Comparison of ENCODE assay signal across 20 cellular contexts in the genomic region with DNA sequence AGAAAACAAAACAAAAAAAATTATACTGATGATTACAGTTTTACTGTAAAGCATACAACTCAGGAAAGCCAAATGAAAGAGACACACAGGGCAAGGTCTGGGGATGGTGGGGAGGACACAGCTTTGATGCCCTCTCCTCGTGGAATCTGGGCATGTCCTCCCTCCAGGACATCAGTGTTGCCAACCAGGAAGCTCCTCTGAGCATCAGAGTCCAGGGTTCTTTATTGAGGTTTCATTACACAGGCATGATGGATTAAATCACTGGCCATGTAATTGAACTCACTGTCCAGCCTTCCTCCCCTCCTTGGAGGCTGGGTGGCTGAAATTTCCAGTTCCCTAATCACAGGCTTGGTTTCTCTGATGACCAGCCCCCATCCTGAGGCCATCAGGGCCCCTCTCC.
DNase-seq lines count a peak whose midpoint lies in the region; ATAC-seq and TF ChIP-seq lines count a peak whose summit lies in the region.
"Had no signal": no experiment of that assay in that cellular context is flagged by ENCODE, and none has a peak within 500 bp of the region (broad histone marks: within the 10 kb centered on the region; RNA-seq: fewer than 3 reads in every experiment).

No MANE protein-coding gene starts in this region.

- peak; percentile 87 for ATAC-seq in left colon
- peak; percentile 80 for ATAC-seq in mucosa of descending colon
- ATAC-seq: A549; CD8-positive, alpha-beta T cell had no signal

- H3K9me3 Mint-ChIP-seq in osteocyte (ENCODE audit: unreplicated experiment), result no peaks in the 10 kb centered on the region
- H3K9me3 Mint-ChIP-seq: CD4-positive, alpha-beta T cell; CD8-positive, alpha-beta T cell had no signal

- intact Hi-C loops in left colon (cut with DNase I, micrococcal nuclease), result no loop called here
- intact Hi-C loops in mucosa of descending colon (cut with DNase I, micrococcal nuclease), result no loop called here

- no peaks in the 10 kb centered on the region for H3K36me3 Mint-ChIP-seq in osteocyte (ENCODE audit: unreplicated experiment)
- H3K36me3 Mint-ChIP-seq: CD8-positive, alpha-beta T cell had no signal

- H3K4me1 ChIP-seq in HEK293 (ENCODE audit: control insufficient read depth, insufficient read depth, low read length) (peaks cover 7% of the 10 kb centered on the region; the same call in 1 of the 2 replicates), mucosa of descending colon (ENCODE audit: low read depth) (no peaks in the 10 kb centered on the region)
- H3K4me1 ChIP-seq: A549, Caco-2 had no signal

- TF ChIP-seq CTCF in HEK293 (tag by site-specific recombination; IDR thresholded peaks at IDR 0.05) (no peak), mucosa of descending colon (IDR thresholded peaks at IDR 0.05) (no peak), osteocyte (IDR thresholded peaks at IDR 0.05) (no peak)

- H3K4me3 ChIP-seq in HEK293 (ENCODE audit: low read depth, low read length), result no peak overlapping the region
- no peak overlapping the region for H3K4me3 ChIP-seq in mucosa of descending colon
- H3K4me3 ChIP-seq: A549; BLaER1 treated with 17β-estradiol and CSF1 and Interleukin-3, amounts not matched to agents 10 nM and 100 nM had no signal

- no peak overlapping the region for H3K27ac ChIP-seq in HEK293 (ENCODE audit: extremely low read depth, low read depth, low read length)
- H3K27ac ChIP-seq: 22Rv1; A549; BLaER1 treated with 17β-estradiol and CSF1 and Interleukin-3, amounts not matched to agents 10 nM and 100 nM; C4-2B had no signal

- H3K36me3 ChIP-seq in HEK293 (ENCODE audit: control insufficient read depth in 2 of 2, insufficient read depth in 1 of 2, low read length in 2 of 2), result no peaks in the 10 kb centered on the region
- H3K36me3 ChIP-seq in mucosa of descending colon (ENCODE audit: low read depth), result no peaks in the 10 kb centered on the region
- H3K36me3 ChIP-seq: BLaER1 treated with 17β-estradiol and CSF1 and Interleukin-3, amounts not matched to agents 10 nM and 100 nM had no signal

- CTCF ChIA-PET in HEK293 (lab: Yijun Ruan, JAX), result interaction anchor here (0.7 to 1.1 kb wide), 3 partner anchors 33 to 97 kb away, joined by 3 to 8 read pairs (median 4); no protein-coding TSS in a partner anchor

- H3K9me3 ChIP-seq in HEK293 (ENCODE audit: control insufficient read depth, insufficient read depth, low read depth, low read length), result no peaks in the 10 kb centered on the region
- H3K9me3 ChIP-seq in mucosa of descending colon, result no peaks in the 10 kb centered on the region
- H3K9me3 ChIP-seq: A549; BLaER1 treated with 17β-estradiol and CSF1 and Interleukin-3, amounts not matched to agents 10 nM and 100 nM; Caco-2 had no signal

- no peaks in the 10 kb centered on the region for H3K4me1 Mint-ChIP-seq in osteocyte (ENCODE audit: unreplicated experiment)
- H3K4me1 Mint-ChIP-seq: B cell had no signal

- DNase-seq in left colon (no peak), mucosa of descending colon (no peak), osteocyte (ENCODE audit: extremely low spot score, unreplicated experiment) (peak; percentile 17), NCI-H446 (lab: John Stamatoyannopoulos, UW) (no peak), NCI-H2196 (lab: John Stamatoyannopoulos, UW; ENCODE audit: unreplicated experiment) (no peak), NCI-H1417 (lab: John Stamatoyannopoulos, UW) (no peak), ureter (ENCODE audit: low spot score) (no peak)
- DNase-seq: AML-193; Caco-2; Calu3; CD4-positive, alpha-beta T cell; CD8-positive, alpha-beta T cell; DMS79 treated with DMSO at 0.1 percent for 48 hours; GF-D8 had no signal

- H3K27me3 Mint-ChIP-seq in osteocyte (ENCODE audit: unreplicated experiment), result peaks cover 34% of the 10 kb centered on the region
- H3K27me3 Mint-ChIP-seq: CD4-positive, alpha-beta T cell had no signal

- no peak overlapping the region for H3K27ac Mint-ChIP-seq in osteocyte (ENCODE audit: unreplicated experiment)
- H3K27ac Mint-ChIP-seq: B cell; CD4-positive, alpha-beta T cell; CD8-positive, alpha-beta T cell had no signal

- no peak overlapping the region for H3K4me3 Mint-ChIP-seq in osteocyte (ENCODE audit: unreplicated experiment)
- H3K4me3 Mint-ChIP-seq: B cell; CD4-positive, alpha-beta T cell; CD8-positive, alpha-beta T cell had no signal

- POLR2A ChIA-PET in HEK293 (lab: Yijun Ruan, JAX), result no interaction called here

TF ChIP-seq in HEK293, 187 proteins besides CTCF, POLR2A, EP300 and RAD21:
- TF ChIP-seq GLIS1 (tag by site-specific recombination; IDR thresholded peaks at IDR 0.05), result no peak
- TF ChIP-seq, protein P1, sequence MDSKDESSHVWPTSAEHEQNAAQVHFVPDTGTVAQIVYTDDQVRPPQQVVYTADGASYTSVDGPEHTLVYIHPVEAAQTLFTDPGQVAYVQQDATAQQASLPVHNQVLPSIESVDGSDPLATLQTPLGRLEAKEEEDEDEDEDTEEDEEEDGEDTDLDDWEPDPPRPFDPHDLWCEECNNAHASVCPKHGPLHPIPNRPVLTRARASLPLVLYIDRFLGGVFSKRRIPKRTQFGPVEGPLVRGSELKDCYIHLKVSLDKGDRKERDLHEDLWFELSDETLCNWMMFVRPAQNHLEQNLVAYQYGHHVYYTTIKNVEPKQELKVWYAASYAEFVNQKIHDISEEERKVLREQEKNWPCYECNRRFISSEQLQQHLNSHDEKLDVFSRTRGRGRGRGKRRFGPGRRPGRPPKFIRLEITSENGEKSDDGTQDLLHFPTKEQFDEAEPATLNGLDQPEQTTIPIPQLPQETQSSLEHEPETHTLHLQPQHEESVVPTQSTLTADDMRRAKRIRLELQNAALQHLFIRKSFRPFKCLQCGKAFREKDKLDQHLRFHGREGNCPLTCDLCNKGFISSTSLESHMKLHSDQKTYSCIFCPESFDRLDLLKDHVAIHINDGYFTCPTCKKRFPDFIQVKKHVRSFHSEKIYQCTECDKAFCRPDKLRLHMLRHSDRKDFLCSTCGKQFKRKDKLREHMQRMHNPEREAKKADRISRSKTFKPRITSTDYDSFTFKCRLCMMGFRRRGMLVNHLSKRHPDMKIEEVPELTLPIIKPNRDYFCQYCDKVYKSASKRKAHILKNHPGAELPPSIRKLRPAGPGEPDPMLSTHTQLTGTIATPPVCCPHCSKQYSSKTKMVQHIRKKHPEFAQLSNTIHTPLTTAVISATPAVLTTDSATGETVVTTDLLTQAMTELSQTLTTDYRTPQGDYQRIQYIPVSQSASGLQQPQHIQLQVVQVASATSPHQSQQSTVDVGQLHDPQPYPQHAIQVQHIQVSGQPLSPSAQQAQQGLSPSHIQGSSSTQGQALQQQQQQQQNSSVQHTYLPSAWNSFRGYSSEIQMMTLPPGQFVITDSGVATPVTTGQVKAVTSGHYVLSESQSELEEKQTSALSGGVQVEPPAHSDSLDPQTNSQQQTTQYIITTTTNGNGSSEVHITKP (tag by site-specific recombination; IDR thresholded peaks at IDR 0.05), result peak; percentile 42; the same call in 1 of the 2 replicates
- no peak for TF ChIP-seq ZNF175 (tag by site-specific recombination; IDR thresholded peaks at IDR 0.05)
TF ChIP-seq in HEK293: peak in this region for 1.
